In genomic region chr5:75511435-75512382, GRCh38 we compare ENCODE assay signal across 8 cellular contexts. TPM values are rescaled to one million over a fixed set of nuclear protein-coding genes. Genes with fewer than 3 reads are reported as not detected.
DNase-seq lines count a peak whose midpoint lies in the region; ATAC-seq and TF ChIP-seq lines count a peak whose summit lies in the region.

CERT1 (minus strand) TSS chr5:75511629; CDS start chr5:75511207, 422 bp downstream.
POLK (plus strand) TSS chr5:75511891.

- H3K4me3 ChIP-seq in BJ (ENCODE audit: low read depth, low read length) (peak within 1 kb of the TSS; percentile 91), coronary artery (peak within 1 kb of the TSS; percentile 75)

- intact Hi-C loops in activated CD4-positive, alpha-beta T cell treated with anti-CD3 and anti-CD28 coated beads, Interleukin-2, amount 10 ng/mL, durations not matched to agents 24 days and 14 days (cut with micrococcal nuclease) = loop anchor here (1.0 to 5.0 kb wide), 8 partner anchors 13 to 459 kb away; partner anchors contain the start of genes ANKRD31, GCNT4, HMGCR and POC5
- intact Hi-C loops in left colon (cut with DNase I, micrococcal nuclease) = no loop called here

- no peaks in the 10 kb centered on the region for H3K36me3 ChIP-seq in BJ (ENCODE audit: control insufficient read depth, insufficient read depth, low read length)

- peaks cover 40% of the 10 kb centered on the region for H3K4me1 Mint-ChIP-seq in activated CD4-positive, alpha-beta T cell treated with anti-CD3 and anti-CD28 coated beads, Interleukin-2, amount 10 ng/mL, durations not matched to agents 24 days and 14 days

- DNase-seq in BJ (ENCODE audit: low read depth) (peak; percentile 94), NCI-H526 treated with DMSO at 0.1 percent for 48 hours (lab: John Stamatoyannopoulos, UW) (peak; percentile 92), coronary artery (ENCODE audit: low spot score) (peak; percentile 99), left colon (peak; percentile 96 to 99)
- DNase-seq in activated CD4-positive, alpha-beta T cell treated with anti-CD3 and anti-CD28 coated beads, Interleukin-2, amount 10 ng/mL, durations not matched to agents 24 days and 14 days = peak; percentile 99
- peak; percentile 98 for DNase-seq in stimulated activated CD4-positive, alpha-beta T cell treated with anti-CD3 and anti-CD28 coated beads, Interleukin-1b, Interleukin-23, amount 100 ng/mL, for 48 hours

- CTCF ChIA-PET in BJ (lab: Yijun Ruan, JAX) = no interaction called here

- peaks cover 3% of the 10 kb centered on the region for H3K9me3 Mint-ChIP-seq in activated CD4-positive, alpha-beta T cell treated with anti-CD3 and anti-CD28 coated beads, Interleukin-2, amount 10 ng/mL, durations not matched to agents 24 days and 14 days

- H3K36me3 Mint-ChIP-seq in activated CD4-positive, alpha-beta T cell treated with anti-CD3 and anti-CD28 coated beads, Interleukin-2, amount 10 ng/mL, durations not matched to agents 24 days and 14 days (ENCODE audit: low read depth) = peaks cover 18% of the 10 kb centered on the region

- no peak for TF ChIP-seq CTCF in BJ (IDR thresholded peaks at IDR 0.05; ENCODE audit: insufficient read depth, low read depth, low read length)
- no peak for TF ChIP-seq CTCF in coronary artery (IDR thresholded peaks at IDR 0.05)

- H3K27me3 ChIP-seq in BJ (ENCODE audit: control insufficient read depth, insufficient read depth, low read length) = no peaks in the 10 kb centered on the region

- H3K27me3 Mint-ChIP-seq in activated CD4-positive, alpha-beta T cell treated with anti-CD3 and anti-CD28 coated beads, Interleukin-2, amount 10 ng/mL, durations not matched to agents 24 days and 14 days = no peaks in the 10 kb centered on the region

- H3K27ac ChIP-seq in coronary artery = peak within 1 kb of the TSS; percentile 91 to 94

- POLR2A ChIA-PET in BJ (lab: Charles Lee) = interaction anchor here (0.7 kb wide), 2 partner anchors 13 to 80 kb away, joined by 3 to 13 read pairs; no protein-coding TSS in a partner anchor

- H3K27ac Mint-ChIP-seq in activated CD4-positive, alpha-beta T cell treated with anti-CD3 and anti-CD28 coated beads, Interleukin-2, amount 10 ng/mL, durations not matched to agents 24 days and 14 days = peak within 1 kb of the TSS; percentile 96

- peak; percentile 91 for ATAC-seq in GM19324 (IDR thresholded peaks at IDR 0.05; ENCODE audit: low FRiP score, unreplicated experiment)
- peak; percentile 62 for ATAC-seq in HG03469 (IDR thresholded peaks at IDR 0.05; ENCODE audit: unreplicated experiment)
- peak; percentile 93 for ATAC-seq in left colon

- H3K4me3 Mint-ChIP-seq in activated CD4-positive, alpha-beta T cell treated with anti-CD3 and anti-CD28 coated beads, Interleukin-2, amount 10 ng/mL, durations not matched to agents 24 days and 14 days = peak within 1 kb of the TSS; percentile 95

RNA-seq across cellular contexts. Expression of gene CERT1, which starts in this region (rescaled TPM):
- polyA plus RNA-seq in BJ (2011; rRNA removed) = 4.5 and 9.5 TPM in 2 replicates
- 17.2 and 24.6 TPM in 2 replicates for polyA minus RNA-seq in BJ (2011; rRNA and poly(A)+ RNA removed)
- total RNA-seq in activated CD4-positive, alpha-beta T cell treated with anti-CD3 and anti-CD28 coated beads, Interleukin-2, amount 10 ng/mL, durations not matched to agents 24 days and 14 days = 46.4 and 49.2 TPM in 2 replicates
- 10 to 100 TPM; 35.9 to 41.2 TPM for total RNA-seq in left colon

RNA-seq across cellular contexts. Expression of gene POLK, which starts in this region (rescaled TPM):
- 11.8 and 26.1 TPM in 2 replicates for polyA plus RNA-seq in BJ (2011; rRNA removed)
- polyA minus RNA-seq in BJ (2011; rRNA and poly(A)+ RNA removed) = 15.0 and 22.2 TPM in 2 replicates
- 40.4 and 41.6 TPM in 2 replicates for total RNA-seq in activated CD4-positive, alpha-beta T cell treated with anti-CD3 and anti-CD28 coated beads, Interleukin-2, amount 10 ng/mL, durations not matched to agents 24 days and 14 days
- 10 to 100 TPM; 13.8 to 16.3 TPM for total RNA-seq in left colon

Comparison
In these comparisons a context has a peak if more than half of its experiments do, and no peak if none do; other contexts are left out.
1. Peak in every context shown above with its lines: DNase-seq, ATAC-seq, H3K4me3 ChIP-seq and H3K27ac ChIP-seq.